ENCODE assay signal across 37 cellular contexts in the genomic region with DNA sequence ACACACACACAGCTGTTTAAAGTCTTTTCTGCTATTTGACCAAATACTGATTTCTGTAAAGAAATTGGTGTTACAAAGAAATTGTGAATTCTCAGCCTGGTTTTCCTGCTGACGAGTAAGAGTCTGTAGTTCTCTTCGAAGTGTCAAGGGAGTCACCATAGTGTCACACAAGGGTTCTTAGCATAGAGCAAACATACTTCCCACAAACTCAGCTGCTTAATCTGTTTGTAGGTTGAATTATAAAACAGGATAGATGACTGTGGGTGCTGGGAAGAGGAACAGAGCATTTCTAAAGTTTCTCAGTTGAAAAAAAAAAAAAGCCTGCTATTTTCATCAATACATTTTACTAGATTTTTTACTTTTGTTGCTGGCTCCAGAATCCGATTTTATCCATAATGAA.
"Had no signal": no experiment of that assay in that cellular context is flagged by ENCODE, and none has a peak within 500 bp of the region (broad histone marks: within the 10 kb centered on the region; RNA-seq: fewer than 3 reads in every experiment).

No MANE protein-coding gene starts in this region.

- H3K27ac Mint-ChIP-seq: activated naive CD4-positive, alpha-beta T cell treated with anti-CD3 and anti-CD28 coated beads for 36 hours; activated naive CD4-positive, alpha-beta T cell treated with anti-CD3 and anti-CD28 coated beads, Interleukin-2, amount 10 ng/mL, durations not matched to agents 7 days and 5 days; activated naive CD4-positive, alpha-beta T cell treated with anti-CD3 and anti-CD28 coated beads, Interleukin-2, amount 50 U/mL, for 24 hours; activated naive CD4-positive, alpha-beta T cell treated with anti-CD3 and anti-CD28 coated beads, Interleukin-2, amount 50 U/mL, for 72 hours; activated naive CD8-positive, alpha-beta T cell; activated naive CD8-positive, alpha-beta T cell treated with anti-CD3 and anti-CD28 coated beads for 36 hours; activated naive CD8-positive, alpha-beta T cell treated with anti-CD3 and anti-CD28 coated beads, Interleukin-2, amount 10 ng/mL, durations not matched to agents 7 days and 5 days; activated T-cell treated with anti-CD3 and anti-CD28 coated beads, Interleukin-2, amount 50 U/mL, for 24 hours; activated T-cell treated with anti-CD3 and anti-CD28 coated beads, Interleukin-2, amount 50 U/mL, for 72 hours; activated T-helper 1 cell treated with anti-CD3 and anti-CD28 coated beads, Interleukin-12 subunit alpha, Interleukin-12 subunit beta, Interleukin-2, Interleukin-4 antibody, amounts not matched to agents 30 ng/mL and 10 ng/mL and 1 ng/mL, durations not matched to agents 14 hours and 24 hours and 36 hours; activated T-helper 17 cell treated with anti-CD3 and anti-CD28 coated beads, Interleukin-2, amount 50 U/mL, for 72 hours; activated T-helper 2 cell treated with anti-CD3 and anti-CD28 coated beads, Interferon-gamma antibody, Interleukin-2, Interleukin-4, amounts not matched to agents 10 μg/mL and 5 μg/mL and 100 μg/mL, durations not matched to agents 14 hours and 24 hours and 36 hours; brain had no signal

- H3K4me1 Mint-ChIP-seq: activated naive CD4-positive, alpha-beta T cell treated with anti-CD3 and anti-CD28 coated beads, Interleukin-2, amount 10 ng/mL, durations not matched to agents 7 days and 5 days; activated naive CD4-positive, alpha-beta T cell treated with anti-CD3 and anti-CD28 coated beads, Interleukin-2, amount 50 U/mL, for 24 hours; activated naive CD8-positive, alpha-beta T cell treated with anti-CD3 and anti-CD28 coated beads for 36 hours; activated naive CD8-positive, alpha-beta T cell treated with anti-CD3 and anti-CD28 coated beads, Interleukin-2, amount 10 ng/mL, durations not matched to agents 7 days and 5 days; activated T-helper 17 cell treated with anti-CD3 and anti-CD28 coated beads, Interleukin-2, amount 50 U/mL, for 72 hours; central memory CD8-positive, alpha-beta T cell had no signal

- H3K36me3 Mint-ChIP-seq: activated naive CD4-positive, alpha-beta T cell treated with anti-CD3 and anti-CD28 coated beads, Interleukin-2, amount 10 ng/mL, durations not matched to agents 7 days and 5 days; activated naive CD4-positive, alpha-beta T cell treated with anti-CD3 and anti-CD28 coated beads, Interleukin-2, amount 50 U/mL, for 24 hours; activated naive CD4-positive, alpha-beta T cell treated with anti-CD3 and anti-CD28 coated beads, Interleukin-2, amount 50 U/mL, for 72 hours; activated naive CD8-positive, alpha-beta T cell; activated naive CD8-positive, alpha-beta T cell treated with anti-CD3 and anti-CD28 coated beads for 36 hours; activated naive CD8-positive, alpha-beta T cell treated with anti-CD3 and anti-CD28 coated beads, Interleukin-2, amount 10 ng/mL, durations not matched to agents 7 days and 5 days; brain had no signal

- H3K9me3 Mint-ChIP-seq: activated naive CD4-positive, alpha-beta T cell treated with anti-CD3 and anti-CD28 coated beads for 36 hours; activated naive CD8-positive, alpha-beta T cell treated with anti-CD3 and anti-CD28 coated beads, Interleukin-2, amount 10 ng/mL, durations not matched to agents 7 days and 5 days had no signal

- H3K27me3 Mint-ChIP-seq: activated naive CD4-positive, alpha-beta T cell treated with anti-CD3 and anti-CD28 coated beads, Interleukin-2, amount 10 ng/mL, durations not matched to agents 7 days and 5 days; activated naive CD4-positive, alpha-beta T cell treated with anti-CD3 and anti-CD28 coated beads, Interleukin-2, amount 50 U/mL, for 24 hours; activated naive CD8-positive, alpha-beta T cell; activated naive CD8-positive, alpha-beta T cell treated with anti-CD3 and anti-CD28 coated beads for 36 hours; activated naive CD8-positive, alpha-beta T cell treated with anti-CD3 and anti-CD28 coated beads, Interleukin-2, amount 10 ng/mL, durations not matched to agents 7 days and 5 days; activated T-cell treated with anti-CD3 and anti-CD28 coated beads, Interleukin-2, amount 50 U/mL, for 24 hours; activated T-helper 17 cell treated with anti-CD3 and anti-CD28 coated beads, Interleukin-2, amount 50 U/mL, for 72 hours; brain; central memory CD8-positive, alpha-beta T cell had no signal

- DNase-seq: activated effector memory CD4-positive, alpha-beta T cell treated with anti-CD3 and anti-CD28 coated beads, Interleukin-2, amount 50 U/mL, for 16 hours; activated effector memory CD4-positive, alpha-beta T cell treated with Interleukin-2 at 50 U/mL for 16 hours; activated gamma-delta T cell; activated gamma-delta T cell treated with Interleukin-2 at 50 U/mL for 16 hours; activated naive CD4-positive, alpha-beta T cell; activated naive CD4-positive, alpha-beta T cell treated with anti-CD3 and anti-CD28 coated beads for 36 hours; activated naive CD4-positive, alpha-beta T cell treated with anti-CD3 and anti-CD28 coated beads, Interleukin-2, amount 10 ng/mL, durations not matched to agents 7 days and 5 days; activated naive CD4-positive, alpha-beta T cell treated with anti-CD3 and anti-CD28 coated beads, Interleukin-2, amount 50 U/mL, for 16 hours; activated naive CD4-positive, alpha-beta T cell treated with Interleukin-2 at 50 U/mL for 16 hours; activated naive CD8-positive, alpha-beta T cell treated with anti-CD3 and anti-CD28 coated beads for 36 hours; activated naive CD8-positive, alpha-beta T cell treated with anti-CD3 and anti-CD28 coated beads, Interleukin-2, amount 10 ng/mL, durations not matched to agents 7 days and 5 days; activated T-cell treated with anti-CD3 and anti-CD28 coated beads, Interleukin-2, amount 50 U/mL, for 1 hour; activated T-cell treated with anti-CD3 and anti-CD28 coated beads, Interleukin-2, amount 50 U/mL, for 24 hours; activated T-cell treated with anti-CD3 and anti-CD28 coated beads, Interleukin-2, amount 50 U/mL, for 4 hours; activated T-cell treated with anti-CD3 and anti-CD28 coated beads, Interleukin-2, amount 50 U/mL, for 48 hours; activated T-cell treated with anti-CD3 and anti-CD28 coated beads, Interleukin-2, amount 50 U/mL, for 72 hours; adrenal gland; amniotic stem cell; amygdala; anterior cingulate cortex; aorta; body of pancreas; brain microvascular endothelial cell; caudate nucleus; central memory CD4-positive, alpha-beta T cell; cerebellar nuclear complex had no signal

- ATAC-seq: activated naive CD4-positive, alpha-beta T cell treated with anti-CD3 and anti-CD28 coated beads, Interleukin-2, amount 50 U/mL, for 72 hours; activated T-cell treated with anti-CD3 and anti-CD28 coated beads, Interleukin-2, amount 50 U/mL, for 4 hours; activated T-cell treated with anti-CD3 and anti-CD28 coated beads, Interleukin-2, amount 50 U/mL, for 72 hours; activated T-helper 17 cell treated with anti-CD3 and anti-CD28 coated beads, Interleukin-2, amount 50 U/mL, for 72 hours; body of pancreas had no signal

- H3K4me3 Mint-ChIP-seq: activated naive CD4-positive, alpha-beta T cell treated with anti-CD3 and anti-CD28 coated beads for 36 hours; activated naive CD4-positive, alpha-beta T cell treated with anti-CD3 and anti-CD28 coated beads, Interleukin-2, amount 10 ng/mL, durations not matched to agents 7 days and 5 days; activated naive CD4-positive, alpha-beta T cell treated with anti-CD3 and anti-CD28 coated beads, Interleukin-2, amount 50 U/mL, for 24 hours; activated naive CD8-positive, alpha-beta T cell; activated naive CD8-positive, alpha-beta T cell treated with anti-CD3 and anti-CD28 coated beads for 36 hours; activated naive CD8-positive, alpha-beta T cell treated with anti-CD3 and anti-CD28 coated beads, Interleukin-2, amount 10 ng/mL, durations not matched to agents 7 days and 5 days; activated T-cell treated with anti-CD3 and anti-CD28 coated beads, Interleukin-2, amount 50 U/mL, for 24 hours; activated T-cell treated with anti-CD3 and anti-CD28 coated beads, Interleukin-2, amount 50 U/mL, for 4 hours; activated T-cell treated with anti-CD3 and anti-CD28 coated beads, Interleukin-2, amount 50 U/mL, for 72 hours; activated T-helper 1 cell treated with anti-CD3 and anti-CD28 coated beads, Interleukin-12 subunit alpha, Interleukin-12 subunit beta, Interleukin-2, Interleukin-4 antibody, amounts not matched to agents 30 ng/mL and 10 ng/mL and 1 ng/mL, durations not matched to agents 14 hours and 24 hours and 36 hours; activated T-helper 17 cell treated with anti-CD3 and anti-CD28 coated beads, Interleukin-2, amount 50 U/mL, for 72 hours; brain; central memory CD8-positive, alpha-beta T cell had no signal

- H3K9me3 ChIP-seq: adrenal gland, ascending aorta, body of pancreas, breast epithelium had no signal

- H3K27ac ChIP-seq: adrenal gland, ascending aorta, body of pancreas, brain microvascular endothelial cell, breast epithelium, cardiac muscle cell had no signal

- H3K4me3 ChIP-seq: adrenal gland, ascending aorta, body of pancreas, breast epithelium, cardiac muscle cell had no signal

- H3K27me3 ChIP-seq: adrenal gland, ascending aorta, body of pancreas, brain microvascular endothelial cell, breast epithelium, cardiac muscle cell had no signal

- H3K4me1 ChIP-seq: adrenal gland, ascending aorta, body of pancreas, breast epithelium had no signal

- H3K36me3 ChIP-seq: adrenal gland, ascending aorta, brain microvascular endothelial cell, breast epithelium, cardiac muscle cell had no signal
